ENCODE assay signal across 1 cellular context in the genomic region with DNA sequence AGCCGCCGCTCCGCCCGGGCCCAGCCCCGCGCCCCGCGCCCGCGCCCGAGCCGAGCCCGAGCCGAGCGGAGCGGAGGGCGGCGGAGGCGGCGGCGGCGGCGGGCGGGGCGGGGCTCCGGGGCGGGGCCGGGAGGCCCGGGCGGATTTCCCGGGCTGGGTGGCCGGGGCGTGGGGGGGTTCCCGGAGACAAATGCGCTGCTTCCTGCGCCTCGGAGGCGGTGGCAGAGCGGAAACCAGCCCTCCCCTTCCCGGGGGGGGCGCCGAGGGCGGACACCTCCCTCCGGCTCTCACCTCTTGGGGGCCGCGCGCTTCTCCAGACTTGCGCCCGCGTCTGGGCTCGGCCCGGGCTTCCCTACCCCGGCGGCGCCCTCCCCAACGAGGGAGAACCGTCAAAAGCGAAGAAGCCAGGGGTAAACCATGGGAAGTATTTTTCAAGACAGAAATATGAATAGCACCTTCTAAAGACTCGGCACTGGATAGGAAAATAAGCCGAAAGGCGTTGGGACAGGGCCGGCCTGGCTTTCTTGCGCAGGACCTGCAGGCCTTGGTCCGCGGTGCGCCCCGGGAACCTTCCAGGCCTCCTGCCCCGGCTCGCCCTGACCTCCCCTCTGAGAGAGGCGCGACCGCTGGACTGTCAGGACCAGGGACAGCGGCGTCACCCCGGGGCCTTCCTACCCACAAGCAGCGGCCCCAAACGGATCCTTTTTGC.
TF ChIP-seq lines count a peak whose summit lies in the region.

Gene MAPK11 (minus strand): TSS at position 79 of the 709 bp plus-strand sequence. CDS start 88 bp downstream, outside the sequence.

TF ChIP-seq in HepG2, 621 proteins besides CTCF, POLR2A, EP300 and RAD21 (continued from another document and continues in another):
- TF ChIP-seq, protein P1, sequence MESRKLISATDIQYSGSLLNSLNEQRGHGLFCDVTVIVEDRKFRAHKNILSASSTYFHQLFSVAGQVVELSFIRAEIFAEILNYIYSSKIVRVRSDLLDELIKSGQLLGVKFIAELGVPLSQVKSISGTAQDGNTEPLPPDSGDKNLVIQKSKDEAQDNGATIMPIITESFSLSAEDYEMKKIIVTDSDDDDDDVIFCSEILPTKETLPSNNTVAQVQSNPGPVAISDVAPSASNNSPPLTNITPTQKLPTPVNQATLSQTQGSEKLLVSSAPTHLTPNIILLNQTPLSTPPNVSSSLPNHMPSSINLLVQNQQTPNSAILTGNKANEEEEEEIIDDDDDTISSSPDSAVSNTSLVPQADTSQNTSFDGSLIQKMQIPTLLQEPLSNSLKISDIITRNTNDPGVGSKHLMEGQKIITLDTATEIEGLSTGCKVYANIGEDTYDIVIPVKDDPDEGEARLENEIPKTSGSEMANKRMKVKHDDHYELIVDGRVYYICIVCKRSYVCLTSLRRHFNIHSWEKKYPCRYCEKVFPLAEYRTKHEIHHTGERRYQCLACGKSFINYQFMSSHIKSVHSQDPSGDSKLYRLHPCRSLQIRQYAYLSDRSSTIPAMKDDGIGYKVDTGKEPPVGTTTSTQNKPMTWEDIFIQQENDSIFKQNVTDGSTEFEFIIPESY (CRISPR knock-in tag; IDR thresholded peaks at IDR 0.05) = 0 out of 2 replicates have a peak, but pooled peaks have one; percentile 24
- TF ChIP-seq SATB2 (CRISPR knock-in tag; IDR thresholded peaks at IDR 0.05) (peak; percentile 59; the same call in 1 of the 2 replicates), ZNF768 (CRISPR knock-in tag; IDR thresholded peaks at IDR 0.05) (peak; percentile 62; the same call in 1 of the 2 replicates), MEF2D (CRISPR knock-in tag; IDR thresholded peaks at IDR 0.05) (peak; percentile 75), ZNF496 (CRISPR knock-in tag; IDR thresholded peaks at IDR 0.05; ENCODE audit: insufficient replicate concordance) (no peak), ZNF329 (CRISPR knock-in tag; IDR thresholded peaks at IDR 0.05; ENCODE audit: low read depth) (0 out of 2 replicates have a peak, but pooled peaks have one; percentile 56), KMT2B (CRISPR knock-in tag; IDR thresholded peaks at IDR 0.05) (peak; percentile 68), ZC3H13 (CRISPR knock-in tag; IDR thresholded peaks at IDR 0.05) (peak; percentile 78; the same call in 1 of the 2 replicates), ISX (CRISPR knock-in tag; conservative IDR thresholded peaks at IDR 0.05) (0 out of 2 replicates have a peak, but pooled peaks have one; percentile 70), PHF21A (CRISPR knock-in tag; IDR thresholded peaks at IDR 0.05) (no peak; the same call in 1 of the 2 replicates), NR2F1 (CRISPR knock-in tag; IDR thresholded peaks at IDR 0.05) (peak in 1 of 2 experiments; percentile 34; a peak in 1 of 4 replicates), DZIP1 (CRISPR knock-in tag; IDR thresholded peaks at IDR 0.05) (no peak; the same call in 1 of the 2 replicates), ZNF512B (CRISPR knock-in tag; IDR thresholded peaks at IDR 0.05; ENCODE audit: borderline replicate concordance) (no peak), ZNF292 (CRISPR knock-in tag; IDR thresholded peaks at IDR 0.05; ENCODE audit: borderline replicate concordance, low read depth) (no peak), ZNF558 (CRISPR knock-in tag; IDR thresholded peaks at IDR 0.05; ENCODE audit: borderline replicate concordance) (peak; percentile 47; the same call in 1 of the 2 replicates), SP140L (CRISPR knock-in tag; IDR thresholded peaks at IDR 0.05; ENCODE audit: borderline replicate concordance) (0 out of 2 replicates have a peak, but pooled peaks have one; percentile 40), ZNF546 (CRISPR knock-in tag; conservative IDR thresholded peaks at IDR 0.05) (peak; percentile 79; the same call in 1 of the 2 replicates), ATF7-NPFF (CRISPR knock-in tag; IDR thresholded peaks at IDR 0.05; ENCODE audit: low read depth) (peak; percentile 66; the same call in 1 of the 2 replicates), ATF3 (CRISPR knock-in tag; IDR thresholded peaks at IDR 0.05) (0 out of 2 replicates have a peak, but pooled peaks have one; percentile 28), BORCS8-MEF2B (CRISPR knock-in tag; IDR thresholded peaks at IDR 0.05) (peak; percentile 92), ZBTB39 (CRISPR knock-in tag; IDR thresholded peaks at IDR 0.05) (no peak), PBX3 (CRISPR knock-in tag; IDR thresholded peaks at IDR 0.05; ENCODE audit: borderline replicate concordance) (peak; percentile 77; the same call in 1 of the 2 replicates), ZNF792 (CRISPR knock-in tag; IDR thresholded peaks at IDR 0.05) (peak; percentile 81; the same call in 1 of the 2 replicates), ASH2L (IDR thresholded peaks at IDR 0.05; ENCODE audit: insufficient read length, low read depth, low read length) (no peak), HINFP (CRISPR knock-in tag; IDR thresholded peaks at IDR 0.05; ENCODE audit: low read depth) (peak; percentile 59; the same call in 1 of the 2 replicates), HMG20B (CRISPR knock-in tag; conservative IDR thresholded peaks at IDR 0.05) (peak; percentile 53; the same call in 1 of the 2 replicates), ZNF891 (CRISPR knock-in tag; IDR thresholded peaks at IDR 0.05) (peak; percentile 40; the same call in 1 of the 2 replicates)
- TF ChIP-seq, protein P2, sequence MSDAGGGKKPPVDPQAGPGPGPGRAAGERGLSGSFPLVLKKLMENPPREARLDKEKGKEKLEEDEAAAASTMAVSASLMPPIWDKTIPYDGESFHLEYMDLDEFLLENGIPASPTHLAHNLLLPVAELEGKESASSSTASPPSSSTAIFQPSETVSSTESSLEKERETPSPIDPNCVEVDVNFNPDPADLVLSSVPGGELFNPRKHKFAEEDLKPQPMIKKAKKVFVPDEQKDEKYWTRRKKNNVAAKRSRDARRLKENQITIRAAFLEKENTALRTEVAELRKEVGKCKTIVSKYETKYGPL (CRISPR knock-in tag; IDR thresholded peaks at IDR 0.05) = peak; percentile 74; the same call in 1 of the 2 replicates
- TF ChIP-seq, protein P3, sequence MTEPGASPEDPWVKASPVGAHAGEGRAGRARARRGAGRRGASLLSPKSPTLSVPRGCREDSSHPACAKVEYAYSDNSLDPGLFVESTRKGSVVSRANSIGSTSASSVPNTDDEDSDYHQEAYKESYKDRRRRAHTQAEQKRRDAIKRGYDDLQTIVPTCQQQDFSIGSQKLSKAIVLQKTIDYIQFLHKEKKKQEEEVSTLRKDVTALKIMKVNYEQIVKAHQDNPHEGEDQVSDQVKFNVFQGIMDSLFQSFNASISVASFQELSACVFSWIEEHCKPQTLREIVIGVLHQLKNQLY (CRISPR knock-in tag; IDR thresholded peaks at IDR 0.05) = no peak
- TF ChIP-seq, protein P4, sequence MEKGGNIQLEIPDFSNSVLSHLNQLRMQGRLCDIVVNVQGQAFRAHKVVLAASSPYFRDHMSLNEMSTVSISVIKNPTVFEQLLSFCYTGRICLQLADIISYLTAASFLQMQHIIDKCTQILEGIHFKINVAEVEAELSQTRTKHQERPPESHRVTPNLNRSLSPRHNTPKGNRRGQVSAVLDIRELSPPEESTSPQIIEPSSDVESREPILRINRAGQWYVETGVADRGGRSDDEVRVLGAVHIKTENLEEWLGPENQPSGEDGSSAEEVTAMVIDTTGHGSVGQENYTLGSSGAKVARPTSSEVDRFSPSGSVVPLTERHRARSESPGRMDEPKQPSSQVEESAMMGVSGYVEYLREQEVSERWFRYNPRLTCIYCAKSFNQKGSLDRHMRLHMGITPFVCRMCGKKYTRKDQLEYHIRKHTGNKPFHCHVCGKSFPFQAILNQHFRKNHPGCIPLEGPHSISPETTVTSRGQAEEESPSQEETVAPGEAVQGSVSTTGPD (CRISPR knock-in tag; IDR thresholded peaks at IDR 0.05) = no peak
- TF ChIP-seq, protein P5, sequence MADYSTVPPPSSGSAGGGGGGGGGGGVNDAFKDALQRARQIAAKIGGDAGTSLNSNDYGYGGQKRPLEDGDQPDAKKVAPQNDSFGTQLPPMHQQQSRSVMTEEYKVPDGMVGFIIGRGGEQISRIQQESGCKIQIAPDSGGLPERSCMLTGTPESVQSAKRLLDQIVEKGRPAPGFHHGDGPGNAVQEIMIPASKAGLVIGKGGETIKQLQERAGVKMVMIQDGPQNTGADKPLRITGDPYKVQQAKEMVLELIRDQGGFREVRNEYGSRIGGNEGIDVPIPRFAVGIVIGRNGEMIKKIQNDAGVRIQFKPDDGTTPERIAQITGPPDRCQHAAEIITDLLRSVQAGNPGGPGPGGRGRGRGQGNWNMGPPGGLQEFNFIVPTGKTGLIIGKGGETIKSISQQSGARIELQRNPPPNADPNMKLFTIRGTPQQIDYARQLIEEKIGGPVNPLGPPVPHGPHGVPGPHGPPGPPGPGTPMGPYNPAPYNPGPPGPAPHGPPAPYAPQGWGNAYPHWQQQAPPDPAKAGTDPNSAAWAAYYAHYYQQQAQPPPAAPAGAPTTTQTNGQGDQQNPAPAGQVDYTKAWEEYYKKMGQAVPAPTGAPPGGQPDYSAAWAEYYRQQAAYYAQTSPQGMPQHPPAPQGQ (CRISPR knock-in tag; IDR thresholded peaks at IDR 0.05; ENCODE audit: borderline replicate concordance) = no peak
- TF ChIP-seq, protein P6, sequence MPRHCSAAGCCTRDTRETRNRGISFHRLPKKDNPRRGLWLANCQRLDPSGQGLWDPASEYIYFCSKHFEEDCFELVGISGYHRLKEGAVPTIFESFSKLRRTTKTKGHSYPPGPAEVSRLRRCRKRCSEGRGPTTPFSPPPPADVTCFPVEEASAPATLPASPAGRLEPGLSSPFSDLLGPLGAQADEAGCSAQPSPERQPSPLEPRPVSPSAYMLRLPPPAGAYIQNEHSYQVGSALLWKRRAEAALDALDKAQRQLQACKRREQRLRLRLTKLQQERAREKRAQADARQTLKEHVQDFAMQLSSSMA (CRISPR knock-in tag; IDR thresholded peaks at IDR 0.05) = no peak
